ENCODE assay signal across 1 cellular context in the genomic region with DNA sequence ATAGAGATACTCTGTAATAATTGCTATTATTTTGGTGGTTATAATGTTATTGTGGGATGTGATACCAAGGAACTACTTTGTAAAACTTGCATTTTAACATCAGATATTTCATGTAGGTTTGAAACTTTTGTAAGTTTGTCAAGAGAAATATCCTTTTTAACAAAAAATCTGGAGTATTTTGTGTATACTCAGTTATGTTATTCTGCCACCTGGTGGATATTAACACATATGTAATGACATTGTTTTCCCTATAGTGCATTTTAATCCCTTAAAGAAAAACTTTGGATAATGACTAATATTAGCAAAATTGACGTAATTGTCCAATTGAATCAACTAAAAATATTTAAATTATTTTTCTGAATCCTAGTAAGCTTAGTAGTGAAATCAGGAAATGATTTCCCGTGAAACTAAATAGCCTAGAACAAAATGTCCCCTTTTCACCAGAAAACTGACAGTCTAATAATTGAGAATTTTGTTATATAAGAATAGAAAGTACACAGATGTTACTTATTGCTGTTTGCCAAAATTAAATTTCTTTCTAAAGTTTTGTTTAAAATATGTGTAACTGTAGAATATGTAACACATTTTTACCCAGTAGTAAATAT.
TF ChIP-seq lines count a peak whose summit lies in the region.

No MANE protein-coding gene starts in this region.

TF ChIP-seq in SK-N-SH, 30 proteins besides CTCF, POLR2A, EP300 and RAD21 (continued from another document):
- TF ChIP-seq, protein P1, sequence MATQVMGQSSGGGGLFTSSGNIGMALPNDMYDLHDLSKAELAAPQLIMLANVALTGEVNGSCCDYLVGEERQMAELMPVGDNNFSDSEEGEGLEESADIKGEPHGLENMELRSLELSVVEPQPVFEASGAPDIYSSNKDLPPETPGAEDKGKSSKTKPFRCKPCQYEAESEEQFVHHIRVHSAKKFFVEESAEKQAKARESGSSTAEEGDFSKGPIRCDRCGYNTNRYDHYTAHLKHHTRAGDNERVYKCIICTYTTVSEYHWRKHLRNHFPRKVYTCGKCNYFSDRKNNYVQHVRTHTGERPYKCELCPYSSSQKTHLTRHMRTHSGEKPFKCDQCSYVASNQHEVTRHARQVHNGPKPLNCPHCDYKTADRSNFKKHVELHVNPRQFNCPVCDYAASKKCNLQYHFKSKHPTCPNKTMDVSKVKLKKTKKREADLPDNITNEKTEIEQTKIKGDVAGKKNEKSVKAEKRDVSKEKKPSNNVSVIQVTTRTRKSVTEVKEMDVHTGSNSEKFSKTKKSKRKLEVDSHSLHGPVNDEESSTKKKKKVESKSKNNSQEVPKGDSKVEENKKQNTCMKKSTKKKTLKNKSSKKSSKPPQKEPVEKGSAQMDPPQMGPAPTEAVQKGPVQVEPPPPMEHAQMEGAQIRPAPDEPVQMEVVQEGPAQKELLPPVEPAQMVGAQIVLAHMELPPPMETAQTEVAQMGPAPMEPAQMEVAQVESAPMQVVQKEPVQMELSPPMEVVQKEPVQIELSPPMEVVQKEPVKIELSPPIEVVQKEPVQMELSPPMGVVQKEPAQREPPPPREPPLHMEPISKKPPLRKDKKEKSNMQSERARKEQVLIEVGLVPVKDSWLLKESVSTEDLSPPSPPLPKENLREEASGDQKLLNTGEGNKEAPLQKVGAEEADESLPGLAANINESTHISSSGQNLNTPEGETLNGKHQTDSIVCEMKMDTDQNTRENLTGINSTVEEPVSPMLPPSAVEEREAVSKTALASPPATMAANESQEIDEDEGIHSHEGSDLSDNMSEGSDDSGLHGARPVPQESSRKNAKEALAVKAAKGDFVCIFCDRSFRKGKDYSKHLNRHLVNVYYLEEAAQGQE (IDR thresholded peaks at IDR 0.05; ENCODE audit: low read depth, low read length) = no peak
- TF ChIP-seq FOXM1 (IDR thresholded peaks at IDR 0.05; ENCODE audit: low read depth) = no peak
TF ChIP-seq in SK-N-SH: peak in this region for 0.
